Comparison of ENCODE assay signal across 1 cellular context in genomic region chr17:81583589-81584337, GRCh38.
TF ChIP-seq lines count a peak whose summit lies in the region.

No MANE protein-coding gene starts in this region.

TF ChIP-seq in IMR-90, 13 proteins besides CTCF, POLR2A, EP300 and RAD21 (continued from another document):
- TF ChIP-seq NFE2L2 (IDR thresholded peaks at IDR 0.05; ENCODE audit: low read depth, low read length) = no peak
- TF ChIP-seq MAFK (IDR thresholded peaks at IDR 0.05; ENCODE audit: low read depth, low read length) = no peak
- no peak for TF ChIP-seq MXI1 (IDR thresholded peaks at IDR 0.05; ENCODE audit: borderline replicate concordance, low read depth, low read length)
